In genomic region chr5:173888473-173889135, GRCh38 we compare ENCODE assay signal across 8 cellular contexts. TPM values are rescaled to one million over a fixed set of nuclear protein-coding genes. Genes with fewer than 3 reads are reported as not detected.
DNase-seq lines count a peak whose midpoint lies in the region; ATAC-seq, FAIRE-seq and TF ChIP-seq lines count a peak whose summit lies in the region.

No MANE protein-coding gene starts in this region.

- H3K27me3 ChIP-seq in CD4-positive, alpha-beta T cell (ENCODE audit: control insufficient read depth, insufficient read depth, low read length): no peaks in the 10 kb centered on the region
- no peaks in the 10 kb centered on the region for H3K27me3 ChIP-seq in stomach

- no peaks in the 10 kb centered on the region for H3K9me3 ChIP-seq in CD4-positive, alpha-beta T cell (ENCODE audit: control insufficient read depth, low read length)
- no peaks in the 10 kb centered on the region for H3K9me3 ChIP-seq in stomach

- H3K27ac Mint-ChIP-seq in CD4-positive, alpha-beta T cell: peak overlapping the region; percentile 91

- in situ Hi-C loops in astrocyte of the cerebellum (cut with HindIII; ENCODE audit: low sequenced_read_pairs): no loop called here

- peaks cover 94% of the 10 kb centered on the region for H3K4me1 Mint-ChIP-seq in CD4-positive, alpha-beta T cell (ENCODE audit: low read depth)

- H3K36me3 Mint-ChIP-seq in CD4-positive, alpha-beta T cell (ENCODE audit: low read depth): peaks cover 7% of the 10 kb centered on the region

- no peak for ATAC-seq in CD4-positive, alpha-beta T cell (ENCODE audit: poor library complexity)

- H3K27me3 Mint-ChIP-seq in CD4-positive, alpha-beta T cell: no peaks in the 10 kb centered on the region

- peak overlapping the region; percentile 77 for H3K27ac ChIP-seq in CD4-positive, alpha-beta T cell (ENCODE audit: low read depth, low read length)
- H3K27ac ChIP-seq in stomach: peak overlapping the region; percentile 82 to 94 (median 90)

- no peaks in the 10 kb centered on the region for H3K9me3 Mint-ChIP-seq in CD4-positive, alpha-beta T cell

- WGBS in stomach, 5 donors: 0 to 1% (median 0%) methylated on average over 35 to 37 of the region's 37 CpGs

- no peak for TF ChIP-seq EP300 in stomach (IDR thresholded peaks at IDR 0.05)

- H3K4me3 ChIP-seq in astrocyte of the cerebellum (ENCODE audit: low read depth, low read length) (peak overlapping the region; percentile 90), stomach (peak overlapping the region; percentile 78 to 89 (median 82))

- POLR2A ChIA-PET in CD4-positive, alpha-beta T cell (lab: Charles Lee): interaction anchor here (1.0 to 3.5 kb wide), 15 partner anchors 8 to 272 kb away, joined by 3 to 107 read pairs (median 8); partner anchors contain the start of gene BOD1

- no peaks in the 10 kb centered on the region for H3K36me3 ChIP-seq in stomach

- TF ChIP-seq POLR2A in stomach (IDR thresholded peaks at IDR 0.05): no peak

- H3K4me3 Mint-ChIP-seq in CD4-positive, alpha-beta T cell: peak overlapping the region; percentile 99

- CTCF ChIA-PET in CD4-positive, alpha-beta T cell (lab: Charles Lee): interaction anchor here (0.9 to 1.7 kb wide), 3 partner anchors 14 to 929 kb away, joined by 3 to 10 read pairs (median 3); partner anchors contain the start of gene RPL26L1

- no peak for FAIRE-seq in HTR-8/SVneo (lab: Jason Lieb, UNC)

- intact Hi-C loops in CD4-positive, alpha-beta T cell (cut with DNase I, micrococcal nuclease): loop anchor here (1.0 to 10.0 kb wide), 7 partner anchors 26 to 904 kb away; partner anchors contain the start of genes BOD1 (in 2 of the 2), ATP6V0E1 (in 1 of the 2) and CREBRF (in 1 of the 2)
- intact Hi-C loops in stomach (cut with DNase I; ENCODE audit: low total_unique reads): no loop called here

- TF ChIP-seq CTCF in CD4-positive, alpha-beta T cell (IDR thresholded peaks at IDR 0.05): no peak
- TF ChIP-seq CTCF in astrocyte of the cerebellum (IDR thresholded peaks at IDR 0.05; ENCODE audit: low read depth, low read length, missing control alignments): no peak
- TF ChIP-seq CTCF in stomach (IDR thresholded peaks at IDR 0.05): no peak

- peak in 2 of 10 experiments; percentile 3 to 12 for DNase-seq in CD4-positive, alpha-beta T cell
- peak; percentile 33 for DNase-seq in LHCN-M2 (ENCODE audit: low read depth)
- no peak for DNase-seq in astrocyte of the cerebellum (ENCODE audit: low read depth)
- DNase-seq in inferior parietal cortex (ENCODE audit: extremely low spot score): peak; percentile 19
- no peak for DNase-seq in stomach
- no peak for DNase-seq in NCI-H2227 (lab: John Stamatoyannopoulos, UW; ENCODE audit: unreplicated experiment)
- DNase-seq in NCI-H1105 (lab: John Stamatoyannopoulos, UW): no peak
- no peak for DNase-seq in HTR-8/SVneo (ENCODE audit: insufficient read length, low spot score)

- peaks cover 25 to 85% (median 62%) of the 10 kb centered on the region in 4 donors for H3K4me1 ChIP-seq in stomach

RNA-seq across cellular contexts. Expression of gene CPEB4, which starts 0.5 kb away (rescaled TPM):
- 10 to 100 TPM; 18.3 to 19.2 TPM for total RNA-seq in CD4-positive, alpha-beta T cell
- total RNA-seq in LHCN-M2 (2014; rRNA removed) (14.0 and 16.2 TPM in 2 replicates), stomach (100 to 1,000 TPM in 1 of 5 donors, 10 to 100 TPM in 3, 1 to 10 TPM in 1; 6.7 to 115 (median 61.0) TPM)
- polyA plus RNA-seq in LHCN-M2 (2012): 3.4 TPM
- polyA plus RNA-seq in stomach: 10 to 100 TPM in 1 of 3 donors, 1 to 10 TPM in 2; 3.5 to 14.5 (median 8.3) TPM

Comparison
In these comparisons a context has a peak if more than half of its experiments do, and no peak if none do; other contexts are left out.
1. DNase-seq: peak in LHCN-M2 (single experiment) and inferior parietal cortex (single experiment); none in astrocyte of the cerebellum (single experiment), stomach (single experiment), NCI-H2227 (single experiment), NCI-H1105 (single experiment) and HTR-8/SVneo (single experiment).